ENCODE assay signal across 17 cellular contexts in genomic region chr13:54305377-54305776, GRCh38.
DNase-seq lines count a peak whose midpoint lies in the region; ATAC-seq and TF ChIP-seq lines count a peak whose summit lies in the region.
"Had no signal": no experiment of that assay in that cellular context is flagged by ENCODE, and none has a peak within 500 bp of the region (broad histone marks: within the 10 kb centered on the region; RNA-seq: fewer than 3 reads in every experiment).

No MANE protein-coding gene starts in this region.

- POLR2A ChIA-PET in WTC11 (lab: Charles Lee), result interaction anchor here (0.6 kb wide), 1 partner anchor 211 kb away, joined by 3 read pairs; no protein-coding TSS in a partner anchor

- H2AFZ ChIP-seq in Loucy (ENCODE audit: low read length), result no peak overlapping the region

- H3K9me2 ChIP-seq in Loucy (replicated peaks; ENCODE audit: low read depth, low read length), result no peaks in the 10 kb centered on the region

- H3K27ac Mint-ChIP-seq in WTC11 (0 out of 2 replicates have a peak overlapping the region, but pooled peaks have one; percentile 29), type B pancreatic cell (no peak overlapping the region)
- H3K27ac Mint-ChIP-seq: IgD-negative memory B cell; T-helper 1 cell treated with Interleukin-12 subunit alpha and Interleukin-12 subunit beta and Interleukin-4 antibody, amounts not matched to agents 30 μg/mL and 1 μg/mL, for 36 hours had no signal

- H3K27me3 ChIP-seq in Loucy (ENCODE audit: insufficient read depth, low read length, poor library complexity, severe bottlenecking), result no peaks in the 10 kb centered on the region
- H3K27me3 ChIP-seq: SJCRH30 had no signal

- DNase-seq in ELF-1 (ENCODE audit: low read depth, low spot score) (peak; percentile 41), WTC11 (ENCODE audit: low spot score) (no peak), type B pancreatic cell (ENCODE audit: extremely low spot score, unreplicated experiment) (no peak), HuH-7.5 (ENCODE audit: low spot score) (no peak), pons (ENCODE audit: low spot score) (no peak), posterior cingulate gyrus (no peak)
- DNase-seq: C1 segment of cervical spinal cord, DMS79 treated with DMSO at 0.1 percent for 48 hours, Kasumi-1, MM.1S, NCI-H1105, NCI-H2081 treated with DMSO at 0.1 percent for 48 hours had no signal

- peaks cover 67% of the 10 kb centered on the region for H3K4me1 Mint-ChIP-seq in WTC11
- no peaks in the 10 kb centered on the region for H3K4me1 Mint-ChIP-seq in type B pancreatic cell (ENCODE audit: unreplicated experiment)
- H3K4me1 Mint-ChIP-seq: IgD-negative memory B cell had no signal

- no peaks in the 10 kb centered on the region for H3K4me1 ChIP-seq in Loucy (ENCODE audit: insufficient read depth, low read length, poor library complexity, severe bottlenecking)
- H3K4me1 ChIP-seq: SJCRH30 had no signal

- no peaks in the 10 kb centered on the region for H3K27me3 Mint-ChIP-seq in WTC11 (ENCODE audit: low read depth)
- no peaks in the 10 kb centered on the region for H3K27me3 Mint-ChIP-seq in type B pancreatic cell
- H3K27me3 Mint-ChIP-seq: IgD-negative memory B cell had no signal

- ATAC-seq in WTC11, result peak; percentile 13
- ATAC-seq: HCT116 had no signal

- H3K4me2 ChIP-seq in Loucy (ENCODE audit: low read depth, low read length, poor library complexity, severe bottlenecking), result no peak overlapping the region

- no peaks in the 10 kb centered on the region for H3K9me3 ChIP-seq in Loucy (ENCODE audit: insufficient read depth, low read depth, low read length)
- H3K9me3 ChIP-seq: SJCRH30 had no signal

- CTCF ChIA-PET in WTC11 (lab: Charles Lee), result interaction anchor here (1.2 to 1.8 kb wide), 6 partner anchors 13 to 523 kb away, joined by 3 to 7 read pairs (median 4); no protein-coding TSS in a partner anchor

- H3K9me3 Mint-ChIP-seq in WTC11, result peaks cover 9% of the 10 kb centered on the region; the same call in 1 of the 2 replicates
- peaks cover 10% of the 10 kb centered on the region for H3K9me3 Mint-ChIP-seq in type B pancreatic cell

- H3F3A ChIP-seq in Loucy (ENCODE audit: low read depth), result no peaks in the 10 kb centered on the region

- H3K79me2 ChIP-seq in Loucy (ENCODE audit: insufficient read depth, low read length), result no peaks in the 10 kb centered on the region

- peaks cover 23% of the 10 kb centered on the region for H3K36me3 Mint-ChIP-seq in WTC11
- no peaks in the 10 kb centered on the region for H3K36me3 Mint-ChIP-seq in type B pancreatic cell
- H3K36me3 Mint-ChIP-seq: IgD-negative memory B cell had no signal

- H3K4me3 Mint-ChIP-seq in WTC11, result no peak overlapping the region
- no peak overlapping the region for H3K4me3 Mint-ChIP-seq in type B pancreatic cell
- H3K4me3 Mint-ChIP-seq: IgD-negative memory B cell; T-helper 1 cell treated with Interleukin-12 subunit alpha and Interleukin-12 subunit beta and Interleukin-4 antibody, amounts not matched to agents 30 μg/mL and 1 μg/mL, for 36 hours had no signal

- H3K9ac ChIP-seq in Loucy (ENCODE audit: low read depth, low read length, poor library complexity, severe bottlenecking), result no peak overlapping the region

- no peak overlapping the region for H3K4me3 ChIP-seq in Loucy (ENCODE audit: low read length, poor library complexity, severe bottlenecking)
- H3K4me3 ChIP-seq: SJCRH30 had no signal

- TF ChIP-seq CTCF in Loucy (conservative IDR thresholded peaks at IDR 0.05; ENCODE audit: low read length), result peak; percentile 32
- no peak for TF ChIP-seq CTCF in WTC11 (IDR thresholded peaks at IDR 0.05)
- peak; percentile 18 for TF ChIP-seq CTCF in type B pancreatic cell (conservative IDR thresholded peaks at IDR 0.05)

- H3K36me3 ChIP-seq in Loucy (ENCODE audit: insufficient read depth, low read length), result no peaks in the 10 kb centered on the region
- H3K36me3 ChIP-seq: SJCRH30 had no signal

- no peaks in the 10 kb centered on the region for H4K20me1 ChIP-seq in Loucy (ENCODE audit: insufficient read depth, low read length, poor library complexity, severe bottlenecking)

- intact Hi-C loops in posterior cingulate gyrus (cut with DNase I), result no loop called here

TF ChIP-seq in WTC11, 78 proteins besides CTCF, POLR2A, EP300 and RAD21:
- TF ChIP-seq JAZF1 (CRISPR knock-in tag; IDR thresholded peaks at IDR 0.05) (no peak), SMAD3 (CRISPR knock-in tag; IDR thresholded peaks at IDR 0.05; ENCODE audit: borderline replicate concordance) (0 out of 2 replicates have a peak, but pooled peaks have one; percentile 54), USF2 (CRISPR knock-in tag; IDR thresholded peaks at IDR 0.05) (no peak), ERG (CRISPR knock-in tag; IDR thresholded peaks at IDR 0.05) (no peak), E2F4 (CRISPR knock-in tag; IDR thresholded peaks at IDR 0.05; ENCODE audit: borderline replicate concordance, low read depth) (no peak), MXD4 (CRISPR knock-in tag; IDR thresholded peaks at IDR 0.05; ENCODE audit: borderline replicate concordance) (no peak), RELA (CRISPR knock-in tag; IDR thresholded peaks at IDR 0.05; ENCODE audit: borderline replicate concordance) (no peak)
